8 cellular contexts compared by ENCODE assay signal in the genomic region with DNA sequence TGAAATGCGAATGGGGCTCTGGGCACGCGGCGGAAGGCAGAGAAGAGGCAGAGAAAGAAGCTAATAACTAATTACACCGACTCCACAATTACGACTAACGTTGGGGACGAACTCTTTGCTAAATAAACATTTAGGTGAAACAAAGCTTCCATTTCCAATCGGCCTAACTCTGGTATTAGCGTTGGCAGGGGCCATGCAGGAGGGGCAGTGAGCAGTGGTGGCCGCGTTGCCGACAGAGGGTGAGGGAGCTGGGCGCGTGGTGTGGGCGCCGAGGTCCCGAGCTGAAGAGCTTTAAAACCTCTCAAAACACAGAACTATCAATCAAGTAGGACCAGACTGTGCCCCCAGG. TPM values are rescaled to one million over a fixed set of nuclear protein-coding genes. Genes with fewer than 3 reads are reported as not detected.
A peak's percentile ranks its signal among the peaks of the same experiment; 100 is the strongest.
DNase-seq lines count a peak whose midpoint lies in the region; ATAC-seq lines count a peak whose summit lies in the region.

No MANE protein-coding gene starts in this region.

- no peaks in the 10 kb centered on the region for H3K9me3 ChIP-seq in MG63

- peak overlapping the region; percentile 98 for H3K27ac Mint-ChIP-seq in dendritic cell treated with granulocyte-macrophage colony-stimulating factor and Interleukin-4, amounts not matched to agents 40 ng/mL and 50 ng/mL, for 4 days
- H3K27ac Mint-ChIP-seq in naive B cell, result peak overlapping the region; percentile 91 to 99 (median 96)

- H3K4me3 Mint-ChIP-seq in dendritic cell treated with granulocyte-macrophage colony-stimulating factor and Interleukin-4, amounts not matched to agents 40 ng/mL and 50 ng/mL, for 4 days, result peak overlapping the region; percentile 80
- H3K4me3 Mint-ChIP-seq in naive B cell, result peak overlapping the region; percentile 84 to 95 (median 92)

- peak overlapping the region; percentile 89 for H3K4me3 ChIP-seq in MG63

- in situ Hi-C loops in ACHN (cut with HindIII; ENCODE audit: low pct_ligation_motif_present, low pct_unique_long_range_greater_than_20kb, low sequenced_read_pairs), result no loop called here

- no peaks in the 10 kb centered on the region for H3K27me3 Mint-ChIP-seq in dendritic cell treated with granulocyte-macrophage colony-stimulating factor and Interleukin-4, amounts not matched to agents 40 ng/mL and 50 ng/mL, for 4 days
- no peaks in the 10 kb centered on the region for H3K27me3 Mint-ChIP-seq in naive B cell

- H3K36me3 Mint-ChIP-seq in dendritic cell treated with granulocyte-macrophage colony-stimulating factor and Interleukin-4, amounts not matched to agents 40 ng/mL and 50 ng/mL, for 4 days (ENCODE audit: low read depth), result peaks cover 35% of the 10 kb centered on the region
- no peaks in the 10 kb centered on the region for H3K36me3 Mint-ChIP-seq in naive B cell

- ATAC-seq in GM19023 (IDR thresholded peaks at IDR 0.05; ENCODE audit: unreplicated experiment) (peak; percentile 23), naive B cell (ENCODE audit: low read depth in 2 of 2) (peak; percentile 17 to 24)

- H3K27me3 ChIP-seq in MG63, result no peaks in the 10 kb centered on the region

- intact Hi-C loops in dendritic cell treated with granulocyte-macrophage colony-stimulating factor and Interleukin-4, amounts not matched to agents 40 ng/mL and 50 ng/mL, for 4 days (cut with micrococcal nuclease), result loop anchor here (5.0 kb wide), 1 partner anchor 80 kb away; the partner anchor contains the start of gene PKNOX1

- peaks cover 22% of the 10 kb centered on the region for H3K36me3 ChIP-seq in MG63

- peaks cover 11% of the 10 kb centered on the region for H3K4me1 Mint-ChIP-seq in dendritic cell treated with granulocyte-macrophage colony-stimulating factor and Interleukin-4, amounts not matched to agents 40 ng/mL and 50 ng/mL, for 4 days (ENCODE audit: low read depth)
- peaks cover 6 to 14% (median 12%) of the 10 kb centered on the region in 3 donors for H3K4me1 Mint-ChIP-seq in naive B cell

- H3K9me3 Mint-ChIP-seq in dendritic cell treated with granulocyte-macrophage colony-stimulating factor and Interleukin-4, amounts not matched to agents 40 ng/mL and 50 ng/mL, for 4 days, result no peaks in the 10 kb centered on the region
- no peaks in the 10 kb centered on the region for H3K9me3 Mint-ChIP-seq in naive B cell

- DNase-seq in MG63, result no peak
- no peak for DNase-seq in naive B cell
- DNase-seq in H4 (ENCODE audit: low spot score), result no peak
- no peak for DNase-seq in OCI-M1 (lab: John Stamatoyannopoulos, UW)
- no peak for DNase-seq in MV-4-11 (lab: John Stamatoyannopoulos, UW)
- DNase-seq in ACHN, result no peak

RNA-seq across cellular contexts. Expression of gene NDUFV3, which starts 0.6 kb away (rescaled TPM):
- total RNA-seq in MG63 (2014; rRNA removed; shearing (Covaris generic); ENCODE audit: low replicate concordance), result 72.1 and 78.1 TPM in 2 replicates
- 10 to 100 TPM in 4 of 6 donors, 1 to 10 TPM in 2; 4.3 to 22.0 (median 12.4) TPM for polyA plus RNA-seq in naive B cell (ENCODE audit: low read depth in 6 of 6)
- 40.9 and 44.0 TPM in 2 replicates for total RNA-seq in H4 (2014; rRNA removed; shearing (Covaris generic))

RNA-seq across cellular contexts. Expression of gene WDR4, which starts 13.2 kb away (rescaled TPM):
- 18.9 and 59.2 TPM in 2 replicates for total RNA-seq in MG63 (2014; rRNA removed; shearing (Covaris generic); ENCODE audit: low replicate concordance)
- polyA plus RNA-seq in naive B cell (ENCODE audit: low read depth in 6 of 6), result 10 to 100 TPM in 4 of 6 donors, 1 to 10 TPM in 2; 8.7 to 18.4 (median 10.5) TPM
- 4.8 and 7.1 TPM in 2 replicates for total RNA-seq in H4 (2014; rRNA removed; shearing (Covaris generic))

RNA-seq across cellular contexts. Expression of gene ERVH48-1, which starts 32.9 kb away (rescaled TPM):
- total RNA-seq in MG63 (2014; rRNA removed; shearing (Covaris generic); ENCODE audit: low replicate concordance), result not detected in 2 replicates
- polyA plus RNA-seq in naive B cell (ENCODE audit: low read depth in 6 of 6), result not detected
- not detected in 2 replicates for total RNA-seq in H4 (2014; rRNA removed; shearing (Covaris generic))
